ENCODE assay signal across 26 cellular contexts in genomic region chr11:78662811-78663210, GRCh38.
DNase-seq lines count a peak whose midpoint lies in the region; ATAC-seq, FAIRE-seq and TF ChIP-seq lines count a peak whose summit lies in the region.
"Had no signal": no experiment of that assay in that cellular context is flagged by ENCODE, and none has a peak within 500 bp of the region (broad histone marks: within the 10 kb centered on the region; RNA-seq: fewer than 3 reads in every experiment).

No MANE protein-coding gene starts in this region.

- H3K27me3 ChIP-seq in H9 (ENCODE audit: insufficient read depth, low read length) = no peaks in the 10 kb centered on the region
- peaks cover 0 to 14% of the 10 kb centered on the region in 2 experiments; a peak in 2 of 5 replicates for H3K27me3 ChIP-seq in HepG2 (ENCODE audit: control insufficient read depth in 1 of 2, insufficient read depth in 2 of 2, low read length in 2 of 2)
- H3K27me3 ChIP-seq: BE2C; BLaER1 treated with 17β-estradiol and CSF1 and Interleukin-3, amounts not matched to agents 10 nM and 100 nM had no signal

- no peak overlapping the region for H4K8ac ChIP-seq in H9 (replicated peaks; ENCODE audit: insufficient read length, low read depth, low read length)

- no peak overlapping the region for H3K18ac ChIP-seq in H9 (ENCODE audit: insufficient read length, low read depth, low read length)

- no peak for FAIRE-seq in HepG2 (lab: Jason Lieb, UNC)
- FAIRE-seq: A549, GM12891, GM18507 had no signal

- TF ChIP-seq CTCF in H9 (conservative IDR thresholded peaks at IDR 0.05) (no peak), coronary artery (IDR thresholded peaks at IDR 0.05) (no peak), osteocyte (IDR thresholded peaks at IDR 0.05) (no peak), HepG2 (CRISPR knock-in tag; IDR thresholded peaks at IDR 0.05) (no peak)

- TF ChIP-seq POLR2A in HepG2 (IDR thresholded peaks at IDR 0.05; ENCODE audit: insufficient read depth in 1 of 2, low read depth in 2 of 2, low read length in 2 of 2) = no peak

- no peak overlapping the region for H3K56ac ChIP-seq in H9 (ENCODE audit: insufficient read length, low read depth, low read length)

- H3K4ac ChIP-seq in H9 (ENCODE audit: low read depth, low read length) = no peak overlapping the region

- TF ChIP-seq EP300 in HepG2 (IDR thresholded peaks at IDR 0.05; ENCODE audit: low read depth in 2 of 2, low read length in 2 of 2) (no peak), HepG2 (CRISPR knock-in tag; IDR thresholded peaks at IDR 0.05; ENCODE audit: borderline replicate concordance) (no peak)

- H3K9me3 Mint-ChIP-seq in H9 (no peaks in the 10 kb centered on the region; a peak in 1 of 5 replicates), osteocyte (ENCODE audit: unreplicated experiment) (no peaks in the 10 kb centered on the region)
- H3K9me3 Mint-ChIP-seq: CD4-positive, alpha-beta T cell; CD8-positive, alpha-beta memory T cell had no signal

- H2BK15ac ChIP-seq in H9 (ENCODE audit: low read depth, low read length) = no peak overlapping the region

- H3K79me2 ChIP-seq in H9 (ENCODE audit: insufficient read depth, low read length) = no peaks in the 10 kb centered on the region
- H3K79me2 ChIP-seq in HepG2 (ENCODE audit: insufficient read depth, low read length) = no peaks in the 10 kb centered on the region

- no peak overlapping the region for H2BK120ac ChIP-seq in H9 (ENCODE audit: low read depth, low read length, poor library complexity, severe bottlenecking)

- no peak overlapping the region for H2BK12ac ChIP-seq in H9 (ENCODE audit: insufficient read length, low read depth, low read length)

- no peaks in the 10 kb centered on the region for H3K36me3 ChIP-seq in HepG2 (replicated peaks in 1 of 2; ENCODE audit: control insufficient read depth in 1 of 2, insufficient read depth in 2 of 2, low read length in 2 of 2)

- H3K14ac ChIP-seq in H9 (ENCODE audit: insufficient read depth, low read length) = no peak overlapping the region

- H3K23me2 ChIP-seq in H9 (ENCODE audit: insufficient read length, low read depth, low read length, poor library complexity, severe bottlenecking) = no peaks in the 10 kb centered on the region

- H3K4me1 ChIP-seq in H9 (ENCODE audit: insufficient read depth, low read length) = 0 out of 2 replicates have a peak, but pooled peaks cover 2% of the 10 kb centered on the region
- H3K4me1 ChIP-seq in HepG2 (ENCODE audit: insufficient read depth, low read length) = no peaks in the 10 kb centered on the region
- H3K4me1 ChIP-seq: A549; BE2C; BLaER1 treated with 17β-estradiol and CSF1 and Interleukin-3, amounts not matched to agents 10 nM and 100 nM had no signal

- no TSS peak for BruUV-seq in HepG2 (replicated peaks; lab: Mats Ljungman, UMichigan)

- no peak overlapping the region for H3K4me3 ChIP-seq in coronary artery
- no peak overlapping the region for H3K4me3 ChIP-seq in HepG2 (replicated peaks in 1 of 3; ENCODE audit: insufficient read depth in 1 of 3, low read depth in 2 of 3, low read length in 3 of 3)
- H3K4me3 ChIP-seq: A549; BLaER1 treated with 17β-estradiol and CSF1 and Interleukin-3, amounts not matched to agents 10 nM and 100 nM had no signal

- H3K9me3 ChIP-seq in H9 (ENCODE audit: control insufficient read depth, low read depth, low read length) = no peaks in the 10 kb centered on the region
- no peaks in the 10 kb centered on the region for H3K9me3 ChIP-seq in HepG2 (ENCODE audit: low read length)
- H3K9me3 ChIP-seq: A549; BE2C; BLaER1 treated with 17β-estradiol and CSF1 and Interleukin-3, amounts not matched to agents 10 nM and 100 nM had no signal

- TF ChIP-seq RAD21 in HepG2 (CRISPR knock-in tag; IDR thresholded peaks at IDR 0.05) = no peak

- no peak overlapping the region for H2AFZ ChIP-seq in H9 (ENCODE audit: low read length)
- H2AFZ ChIP-seq in HepG2 (ENCODE audit: low read length) = no peak overlapping the region

- H3K27me3 Mint-ChIP-seq in H9 (ENCODE audit: low read depth) (no peaks in the 10 kb centered on the region), osteocyte (ENCODE audit: unreplicated experiment) (no peaks in the 10 kb centered on the region)

- peak; percentile 0 for DNase-seq in H9
- DNase-seq in coronary artery (ENCODE audit: low spot score) = peak; percentile 45
- DNase-seq in osteocyte (ENCODE audit: extremely low spot score, unreplicated experiment) = no peak
- DNase-seq in H4 (ENCODE audit: low spot score) = no peak
- no peak for DNase-seq in HepG2 (ENCODE audit: low spot score)
- DNase-seq in NCI-H1105 treated with DMSO at 0.1 percent for 48 hours (lab: John Stamatoyannopoulos, UW) = no peak
- DNase-seq: 8988T; ACHN; AML-193; BE2C; Calu3; CD4-positive, alpha-beta T cell; CD8-positive, alpha-beta memory T cell; COR-L47; DMS53; DMS79 treated with DMSO at 0.1 percent for 48 hours; GF-D8; GOT3; H7 had no signal

- CTCF ChIA-PET in HepG2 (lab: Yijun Ruan, JAX; ENCODE audit: low intra/inter-chr PET ratio, low total read pairs) = no interaction called here

- H4K5ac ChIP-seq in H9 (ENCODE audit: insufficient read length, low read depth, low read length) = no peak overlapping the region

- no peak overlapping the region for H3K27ac ChIP-seq in H9 (ENCODE audit: insufficient read length, low read depth, low read length)
- H3K27ac ChIP-seq in coronary artery = no peak overlapping the region
- no peak overlapping the region for H3K27ac ChIP-seq in HepG2 (ENCODE audit: extremely low read length, insufficient read depth, low read length)
- H3K27ac ChIP-seq: A549; BLaER1 treated with 17β-estradiol and CSF1 and Interleukin-3, amounts not matched to agents 10 nM and 100 nM had no signal

- in situ Hi-C loops in HepG2 (cut with HindIII; ENCODE audit: extremely low pct_ligation_motif_present, low pct_unique_long_range_greater_than_20kb) = no loop called here

- no CpG with 5 or more reads among the region's 2 CpGs for whole genome bisulfite sequencing in H9 (ENCODE audit: extremely low coverage, insufficient read length, low lambda C conversion rate)
- WGBS in HepG2 (ENCODE audit: low lambda C conversion rate) = 52% methylated on average over 2 of the region's 2 CpGs

- H3K4me1 Mint-ChIP-seq in H9 (peaks cover 7 to 10% of the 10 kb centered on the region in 2 experiments), osteocyte (ENCODE audit: unreplicated experiment) (peaks cover 71% of the 10 kb centered on the region)
- H3K4me1 Mint-ChIP-seq: CD14-positive monocyte; CD8-positive, alpha-beta memory T cell had no signal

- H3K4me2 ChIP-seq in H9 (ENCODE audit: insufficient read depth, insufficient read length, low read length) = no peak overlapping the region
- H3K4me2 ChIP-seq in HepG2 (ENCODE audit: low read depth, low read length) = no peak overlapping the region
- H3K4me2 ChIP-seq: A549; BLaER1 treated with 17β-estradiol and CSF1 and Interleukin-3, amounts not matched to agents 10 nM and 100 nM had no signal

- ATAC-seq in esophagus mucosa = peak; percentile 62
- ATAC-seq in HepG2 = no peak
- ATAC-seq: A549, HCT116 had no signal

- H4K20me1 ChIP-seq in H9 (ENCODE audit: control insufficient read depth, insufficient read depth, insufficient read length) (no peaks in the 10 kb centered on the region), HepG2 (ENCODE audit: insufficient read depth, low read length) (no peaks in the 10 kb centered on the region)
- H4K20me1 ChIP-seq: BLaER1 treated with 17β-estradiol and CSF1 and Interleukin-3, amounts not matched to agents 10 nM and 100 nM had no signal

- H3K79me1 ChIP-seq in H9 (ENCODE audit: insufficient read depth, low read depth, low read length, poor library complexity, severe bottlenecking) = no peaks in the 10 kb centered on the region

- no peak overlapping the region for H2AK5ac ChIP-seq in H9 (ENCODE audit: insufficient read length, low read length)

- no peak overlapping the region for H2BK20ac ChIP-seq in H9 (ENCODE audit: low read depth, low read length, poor library complexity, severe bottlenecking)

- peaks cover 0 to 2% (median 0%) of the 10 kb centered on the region in 3 experiments; a peak in 2 of 7 replicates for H3K36me3 Mint-ChIP-seq in H9 (ENCODE audit: insufficient read depth in 1 of 3, low read depth in 3 of 3)
- peaks cover 12% of the 10 kb centered on the region for H3K36me3 Mint-ChIP-seq in osteocyte (ENCODE audit: unreplicated experiment)
- H3K36me3 Mint-ChIP-seq: CD14-positive monocyte; CD8-positive, alpha-beta memory T cell had no signal

- no peak overlapping the region for H3K9ac ChIP-seq in H9 (ENCODE audit: extremely low read depth, insufficient read length, low read length)
- H3K9ac ChIP-seq in HepG2 (ENCODE audit: insufficient read depth, low read depth, low read length) = no peak overlapping the region
- H3K9ac ChIP-seq: BLaER1 treated with 17β-estradiol and CSF1 and Interleukin-3, amounts not matched to agents 10 nM and 100 nM had no signal

- H3K23ac ChIP-seq in H9 (ENCODE audit: insufficient read length, low read depth, low read length) = no peak overlapping the region

- no peak overlapping the region for H3T11ph ChIP-seq in H9 (ENCODE audit: low read length)

- H3K27ac Mint-ChIP-seq in H9 = no peak overlapping the region
- H3K27ac Mint-ChIP-seq in osteocyte (ENCODE audit: unreplicated experiment) = peak overlapping the region; percentile 9
- H3K27ac Mint-ChIP-seq: CD14-positive monocyte; CD4-positive, alpha-beta T cell; CD8-positive, alpha-beta memory T cell had no signal

- POLR2A ChIA-PET in HepG2 (lab: Yijun Ruan, JAX) = no interaction called here

- H2BK5ac ChIP-seq in H9 (ENCODE audit: insufficient read length, low read length) = no peak overlapping the region

- no peak overlapping the region for H4K91ac ChIP-seq in H9 (ENCODE audit: insufficient read length, low read depth, low read length)

- intact Hi-C loops in HepG2 (cut with micrococcal nuclease; ENCODE audit: unreplicated experiment) = no loop called here

- H3K4me3 Mint-ChIP-seq in H9 (no peak overlapping the region; a peak in 1 of 5 replicates), osteocyte (ENCODE audit: unreplicated experiment) (no peak overlapping the region)
- H3K4me3 Mint-ChIP-seq: CD14-positive monocyte; CD4-positive, alpha-beta T cell; CD8-positive, alpha-beta memory T cell had no signal

TF ChIP-seq in HepG2, 621 proteins besides CTCF, POLR2A, EP300 and RAD21 (continues in another document):
- TF ChIP-seq TOE1 (CRISPR knock-in tag; IDR thresholded peaks at IDR 0.05) = no peak
- no peak for TF ChIP-seq FLYWCH1 (CRISPR knock-in tag; IDR thresholded peaks at IDR 0.05)
- no peak for TF ChIP-seq ZNF580 (CRISPR knock-in tag; IDR thresholded peaks at IDR 0.05; ENCODE audit: borderline replicate concordance, low read depth)

Comparison
In these comparisons a context has a peak if more than half of its experiments do, and no peak if none do; other contexts are left out.
1. DNase-seq: peak in H9 (single experiment) and coronary artery (single experiment); none in osteocyte (single experiment), H4 (single experiment), HepG2 (single experiment) and NCI-H1105 treated with DMSO at 0.1 percent for 48 hours (single experiment).